9 cellular contexts compared by ENCODE assay signal in genomic region chr3:152301745-152302181, GRCh38. TPM values are rescaled to one million over a fixed set of nuclear protein-coding genes. Genes with fewer than 3 reads are reported as not detected.
DNase-seq lines count a peak whose midpoint lies in the region; TF ChIP-seq lines count a peak whose summit lies in the region.
"Had no signal": no experiment of that assay in that cellular context is flagged by ENCODE, and none has a peak within 500 bp of the region (broad histone marks: within the 10 kb centered on the region; RNA-seq: fewer than 3 reads in every experiment).

No MANE protein-coding gene starts in this region.

- no peak overlapping the region for H3K23ac ChIP-seq in mesendoderm (ENCODE audit: low read length)

- peaks cover 44% of the 10 kb centered on the region for H3K36me3 Mint-ChIP-seq in activated T-helper 1 cell treated with anti-CD3 and anti-CD28 coated beads, Interleukin-12 subunit alpha, Interleukin-12 subunit beta, Interleukin-2, Interleukin-4 antibody, amounts not matched to agents 30 ng/mL and 10 ng/mL and 1 ng/mL, durations not matched to agents 14 hours and 24 hours and 36 hours (ENCODE audit: low read depth)

- DNase-seq in AG04449 (ENCODE audit: low read depth, low spot score) (no peak), HFF-Myc (ENCODE audit: extremely low read depth, low read depth) (no peak), mesendoderm (no peak), globus pallidus (ENCODE audit: low spot score) (no peak), NCI-H2227 treated with DMSO at 0.1 percent for 48 hours (lab: John Stamatoyannopoulos, UW) (no peak), iPS-NIHi11 (ENCODE audit: low spot score) (no peak)
- DNase-seq in activated T-helper 1 cell treated with anti-CD3 and anti-CD28 coated beads, Interleukin-12 subunit alpha, Interleukin-12 subunit beta, Interleukin-2, Interleukin-4 antibody, amounts not matched to agents 30 ng/mL and 10 ng/mL and 1 ng/mL, durations not matched to agents 14 hours and 24 hours and 36 hours (ENCODE audit: low spot score), result no peak
- DNase-seq in activated effector memory CD4-positive, alpha-beta T cell treated with Interleukin-2 at 50 U/mL for 16 hours, result no peak
- DNase-seq: hippocampal formation had no signal

- H3K27ac ChIP-seq in mesendoderm (ENCODE audit: low read depth, low read length), result no peak overlapping the region

- no peak overlapping the region for H2AK5ac ChIP-seq in mesendoderm (ENCODE audit: low read length)

- H3K4me3 Mint-ChIP-seq in activated T-helper 1 cell treated with anti-CD3 and anti-CD28 coated beads, Interleukin-12 subunit alpha, Interleukin-12 subunit beta, Interleukin-2, Interleukin-4 antibody, amounts not matched to agents 30 ng/mL and 10 ng/mL and 1 ng/mL, durations not matched to agents 14 hours and 24 hours and 36 hours, result peak overlapping the region; percentile 67

- no peak overlapping the region for H3K4ac ChIP-seq in mesendoderm (ENCODE audit: low read depth, low read length)

- intact Hi-C loops in activated T-helper 1 cell treated with anti-CD3 and anti-CD28 coated beads, Interleukin-12 subunit alpha, Interleukin-12 subunit beta, Interleukin-2, Interleukin-4 antibody, amounts not matched to agents 30 ng/mL and 10 ng/mL and 1 ng/mL, durations not matched to agents 14 hours and 24 hours and 36 hours (cut with micrococcal nuclease), result loop anchor here (1.0 to 2.0 kb wide), 9 partner anchors 8 to 58 kb away; no protein-coding TSS in a partner anchor

- no peaks in the 10 kb centered on the region for H3K79me2 ChIP-seq in mesendoderm (ENCODE audit: control insufficient read depth, insufficient read depth, low read length)

- H4K8ac ChIP-seq in mesendoderm (ENCODE audit: low read depth, low read length), result no peak overlapping the region

- no peak overlapping the region for H3K18ac ChIP-seq in mesendoderm (ENCODE audit: low read length)

- POLR2A ChIA-PET in AG04449 (lab: Yijun Ruan, JAX), result no interaction called here

- no peak overlapping the region for H3K56ac ChIP-seq in mesendoderm (ENCODE audit: low read length)

- no peak overlapping the region for H2BK5ac ChIP-seq in mesendoderm (ENCODE audit: low read length)

- no peak overlapping the region for H3K4me2 ChIP-seq in mesendoderm (ENCODE audit: low read length)

- no peaks in the 10 kb centered on the region for H3K27me3 Mint-ChIP-seq in activated T-helper 1 cell treated with anti-CD3 and anti-CD28 coated beads, Interleukin-12 subunit alpha, Interleukin-12 subunit beta, Interleukin-2, Interleukin-4 antibody, amounts not matched to agents 30 ng/mL and 10 ng/mL and 1 ng/mL, durations not matched to agents 14 hours and 24 hours and 36 hours (ENCODE audit: insufficient read depth)

- no peaks in the 10 kb centered on the region for H3K27me3 ChIP-seq in mesendoderm (ENCODE audit: insufficient read depth, low read length, poor library complexity)

- CTCF ChIA-PET in AG04449 (lab: Yijun Ruan, JAX), result interaction anchor here (1.9 kb wide), 1 partner anchor 229 kb away, joined by 8 read pairs; no protein-coding TSS in a partner anchor

- peak overlapping the region; percentile 88 for H3K27ac Mint-ChIP-seq in activated T-helper 1 cell treated with anti-CD3 and anti-CD28 coated beads, Interleukin-12 subunit alpha, Interleukin-12 subunit beta, Interleukin-2, Interleukin-4 antibody, amounts not matched to agents 30 ng/mL and 10 ng/mL and 1 ng/mL, durations not matched to agents 14 hours and 24 hours and 36 hours

- H3K4me1 Mint-ChIP-seq in activated T-helper 1 cell treated with anti-CD3 and anti-CD28 coated beads, Interleukin-12 subunit alpha, Interleukin-12 subunit beta, Interleukin-2, Interleukin-4 antibody, amounts not matched to agents 30 ng/mL and 10 ng/mL and 1 ng/mL, durations not matched to agents 14 hours and 24 hours and 36 hours (ENCODE audit: low read depth), result peaks cover 87% of the 10 kb centered on the region

- peak overlapping the region; percentile 74 for H2BK15ac ChIP-seq in mesendoderm (replicated peaks; ENCODE audit: low read depth)

- H3K4me3 ChIP-seq in AG04449 (ENCODE audit: low read depth, low read length) (peak overlapping the region; percentile 37), HFF-Myc (replicated peaks; ENCODE audit: low read depth, low read length) (peak overlapping the region; percentile 35), mesendoderm (ENCODE audit: low read length) (no peak overlapping the region)

- WGBS in mesendoderm (ENCODE audit: extremely low coverage, insufficient coverage, low lambda C conversion rate), result no CpG with 5 or more reads among the region's 3 CpGs

- peaks cover 5% of the 10 kb centered on the region for H3K4me1 ChIP-seq in mesendoderm (ENCODE audit: control insufficient read depth, low read depth, low read length)

- TF ChIP-seq CTCF in AG04449 (IDR thresholded peaks at IDR 0.05; ENCODE audit: insufficient read depth, low read length, missing control alignments) (no peak), HFF-Myc (IDR thresholded peaks at IDR 0.05; ENCODE audit: low read depth, low read length, missing control alignments) (no peak)

- no peaks in the 10 kb centered on the region for H3K9me3 Mint-ChIP-seq in activated T-helper 1 cell treated with anti-CD3 and anti-CD28 coated beads, Interleukin-12 subunit alpha, Interleukin-12 subunit beta, Interleukin-2, Interleukin-4 antibody, amounts not matched to agents 30 ng/mL and 10 ng/mL and 1 ng/mL, durations not matched to agents 14 hours and 24 hours and 36 hours

- H2BK120ac ChIP-seq in mesendoderm (ENCODE audit: low read depth, low read length), result no peak overlapping the region

- H3K79me1 ChIP-seq in mesendoderm (ENCODE audit: low read length), result no peaks in the 10 kb centered on the region

- H3K36me3 ChIP-seq in mesendoderm (ENCODE audit: control insufficient read depth, insufficient read depth, low read length), result no peaks in the 10 kb centered on the region

- no peak overlapping the region for H3K9ac ChIP-seq in mesendoderm (ENCODE audit: low read length)

- no peak overlapping the region for H4K5ac ChIP-seq in mesendoderm (ENCODE audit: low read length)

RNA-seq across cellular contexts. Expression of gene MBNL1, which starts 33.0 kb away (rescaled TPM):
- total RNA-seq in activated T-helper 1 cell treated with anti-CD3 and anti-CD28 coated beads, Interleukin-12 subunit alpha, Interleukin-12 subunit beta, Interleukin-2, Interleukin-4 antibody, amounts not matched to agents 30 ng/mL and 10 ng/mL and 1 ng/mL, durations not matched to agents 14 hours and 24 hours and 36 hours, result 295 and 308 TPM in 2 replicates
- 4.1 TPM for polyA plus RNA-seq in mesendoderm (2013, experiment 1 of 2)
- 4.2 TPM for polyA plus RNA-seq in mesendoderm (2013, experiment 2 of 2)
